ENCODE assay signal across 2 cellular contexts in genomic region chr11:45554230-45554967, GRCh38.
TF ChIP-seq lines count a peak whose summit lies in the region.

No MANE protein-coding gene starts in this region.

TF ChIP-seq in IMR-90, 13 proteins besides CTCF, POLR2A, EP300 and RAD21 (continued from another document):
- TF ChIP-seq MAFK (IDR thresholded peaks at IDR 0.05; ENCODE audit: low read depth, low read length): no peak
- no peak for TF ChIP-seq RCOR1 (IDR thresholded peaks at IDR 0.05; ENCODE audit: insufficient replicate concordance, low read length)
- no peak for TF ChIP-seq CHD1 (IDR thresholded peaks at IDR 0.05; ENCODE audit: low read depth, low read length)
- no peak for TF ChIP-seq USF2 (IDR thresholded peaks at IDR 0.05; ENCODE audit: low read depth, low read length)
- TF ChIP-seq RFX5 (IDR thresholded peaks at IDR 0.05; ENCODE audit: low read depth, low read length): no peak
- no peak for TF ChIP-seq BHLHE40 (IDR thresholded peaks at IDR 0.05; ENCODE audit: low read depth, low read length)
- TF ChIP-seq MXI1 (IDR thresholded peaks at IDR 0.05; ENCODE audit: borderline replicate concordance, low read depth, low read length): no peak
- no peak for TF ChIP-seq FOS (IDR thresholded peaks at IDR 0.05; ENCODE audit: low read depth, low read length)
- no peak for TF ChIP-seq MAZ (IDR thresholded peaks at IDR 0.05; ENCODE audit: borderline replicate concordance, low read depth, low read length)
- TF ChIP-seq ELK1 (IDR thresholded peaks at IDR 0.05; ENCODE audit: borderline replicate concordance, low read depth, low read length): no peak
- TF ChIP-seq NFE2L2 (IDR thresholded peaks at IDR 0.05; ENCODE audit: low read depth, low read length): no peak
- no peak for TF ChIP-seq CEBPB (IDR thresholded peaks at IDR 0.05; ENCODE audit: low read depth, low read length)
TF ChIP-seq in IMR-90: peak in this region for 0.

TF ChIP-seq in K562, 482 proteins besides CTCF, POLR2A, EP300 and RAD21:
- TF ChIP-seq CHAMP1 (IDR thresholded peaks at IDR 0.05) (no peak), L3MBTL2 (IDR thresholded peaks at IDR 0.05) (peak; percentile 81), MGA (IDR thresholded peaks at IDR 0.05) (peak; percentile 49)
